16 cellular contexts compared by ENCODE assay signal in genomic region chr3:13161021-13161759, GRCh38.
DNase-seq lines count a peak whose midpoint lies in the region; ATAC-seq and TF ChIP-seq lines count a peak whose summit lies in the region.
"Had no signal": no experiment of that assay in that cellular context is flagged by ENCODE, and none has a peak within 500 bp of the region (broad histone marks: within the 10 kb centered on the region; RNA-seq: fewer than 3 reads in every experiment).

No MANE protein-coding gene starts in this region.

- ATAC-seq in GM23338, result peak; percentile 20
- ATAC-seq in activated T-helper 17 cell treated with anti-CD3 and anti-CD28 coated beads, Interleukin-2, amount 50 U/mL, for 72 hours (replicated peaks), result no peak
- ATAC-seq: activated CD8-positive, alpha-beta T cell treated with anti-CD3 and anti-CD28 coated beads for 36 hours; activated naive CD8-positive, alpha-beta T cell treated with anti-CD3 and anti-CD28 coated beads, Interleukin-2, amount 50 U/mL, for 24 hours; pancreas had no signal

- H3K9me2 ChIP-seq in GM23338 (ENCODE audit: insufficient read depth) (0 out of 2 replicates have a peak, but pooled peaks cover 4% of the 10 kb centered on the region), Loucy (replicated peaks; ENCODE audit: low read depth, low read length) (no peaks in the 10 kb centered on the region)

- no peaks in the 10 kb centered on the region for H3K79me2 ChIP-seq in GM23338 (replicated peaks; ENCODE audit: insufficient read depth)
- no peaks in the 10 kb centered on the region for H3K79me2 ChIP-seq in Loucy (ENCODE audit: insufficient read depth, low read length)

- peaks cover 13% of the 10 kb centered on the region for H3K27me3 Mint-ChIP-seq in GM23338 (ENCODE audit: insufficient read depth, low read depth, poor library complexity)
- H3K27me3 Mint-ChIP-seq in mesothelial cell of epicardium (ENCODE audit: low read depth), result peaks cover 36% of the 10 kb centered on the region
- H3K27me3 Mint-ChIP-seq in activated T-helper 17 cell treated with anti-CD3 and anti-CD28 coated beads, Interleukin-2, amount 50 U/mL, for 72 hours, result no peaks in the 10 kb centered on the region
- H3K27me3 Mint-ChIP-seq: activated CD8-positive, alpha-beta T cell treated with anti-CD3 and anti-CD28 coated beads for 36 hours; activated naive CD8-positive, alpha-beta T cell treated with anti-CD3 and anti-CD28 coated beads, Interleukin-2, amount 50 U/mL, for 24 hours had no signal

- H3F3A ChIP-seq in GM23338 (replicated peaks; ENCODE audit: low read depth) (no peaks in the 10 kb centered on the region), Loucy (ENCODE audit: low read depth) (no peaks in the 10 kb centered on the region)

- H3K9me3 ChIP-seq in Loucy (ENCODE audit: insufficient read depth, low read depth, low read length) (no peaks in the 10 kb centered on the region), sigmoid colon (peaks cover 0 to 7% (median 0%) of the 10 kb centered on the region in 4 donors)
- H3K9me3 ChIP-seq: pancreas, transverse colon had no signal

- H3K9ac ChIP-seq in Loucy (ENCODE audit: low read depth, low read length, poor library complexity, severe bottlenecking), result peak overlapping the region; percentile 29
- H3K9ac ChIP-seq: BLaER1 treated with 17β-estradiol and CSF1 and Interleukin-3, amounts not matched to agents 10 nM and 100 nM had no signal

- intact Hi-C loops in sigmoid colon (cut with DNase I), result no loop called here

- H2AFZ ChIP-seq in GM23338, result no peak overlapping the region
- H2AFZ ChIP-seq in Loucy (ENCODE audit: low read length), result peak overlapping the region; percentile 59

- H3K27ac Mint-ChIP-seq in GM23338, result peak overlapping the region; percentile 79; the same call in 1 of the 2 replicates
- H3K27ac Mint-ChIP-seq in mesothelial cell of epicardium, result no peak overlapping the region
- no peak overlapping the region for H3K27ac Mint-ChIP-seq in activated T-helper 17 cell treated with anti-CD3 and anti-CD28 coated beads, Interleukin-2, amount 50 U/mL, for 72 hours
- H3K27ac Mint-ChIP-seq: activated CD8-positive, alpha-beta T cell treated with anti-CD3 and anti-CD28 coated beads for 36 hours; activated naive CD8-positive, alpha-beta T cell treated with anti-CD3 and anti-CD28 coated beads, Interleukin-2, amount 50 U/mL, for 24 hours had no signal

- H3K27ac ChIP-seq in GM23338 (ENCODE audit: low read depth) (no peak overlapping the region), sigmoid colon (no peak overlapping the region)
- H3K27ac ChIP-seq: BLaER1 treated with 17β-estradiol and CSF1 and Interleukin-3, amounts not matched to agents 10 nM and 100 nM; pancreas; transverse colon had no signal

- H3K4me2 ChIP-seq in GM23338 (peak overlapping the region; percentile 48), Loucy (ENCODE audit: low read depth, low read length, poor library complexity, severe bottlenecking) (no peak overlapping the region)

- TF ChIP-seq CTCF in GM23338 (conservative IDR thresholded peaks at IDR 0.05; ENCODE audit: low read depth in 2 of 2) (no peak), Loucy (conservative IDR thresholded peaks at IDR 0.05; ENCODE audit: low read length) (peak; percentile 43), sigmoid colon (IDR thresholded peaks at IDR 0.05) (no peak), mesothelial cell of epicardium (IDR thresholded peaks at IDR 0.05; ENCODE audit: unreplicated experiment) (no peak)

- H3K27me3 ChIP-seq in GM23338 (ENCODE audit: insufficient read depth) (no peaks in the 10 kb centered on the region), Loucy (ENCODE audit: insufficient read depth, low read length, poor library complexity, severe bottlenecking) (no peaks in the 10 kb centered on the region), sigmoid colon (no peaks in the 10 kb centered on the region)
- H3K27me3 ChIP-seq: BLaER1 treated with 17β-estradiol and CSF1 and Interleukin-3, amounts not matched to agents 10 nM and 100 nM; pancreas; transverse colon had no signal

- H4K20me1 ChIP-seq in GM23338 (replicated peaks; ENCODE audit: insufficient read depth), result no peaks in the 10 kb centered on the region
- H4K20me1 ChIP-seq in Loucy (ENCODE audit: insufficient read depth, low read length, poor library complexity, severe bottlenecking), result no peaks in the 10 kb centered on the region
- H4K20me1 ChIP-seq: BLaER1 treated with 17β-estradiol and CSF1 and Interleukin-3, amounts not matched to agents 10 nM and 100 nM had no signal

- no peak for TF ChIP-seq EP300 in sigmoid colon (IDR thresholded peaks at IDR 0.05)

- H3K4me1 Mint-ChIP-seq in GM23338 (peaks cover 50% of the 10 kb centered on the region), mesothelial cell of epicardium (no peaks in the 10 kb centered on the region)
- H3K4me1 Mint-ChIP-seq in activated T-helper 17 cell treated with anti-CD3 and anti-CD28 coated beads, Interleukin-2, amount 50 U/mL, for 72 hours, result no peaks in the 10 kb centered on the region
- H3K4me1 Mint-ChIP-seq: activated naive CD8-positive, alpha-beta T cell treated with anti-CD3 and anti-CD28 coated beads, Interleukin-2, amount 50 U/mL, for 24 hours had no signal

- H3K4me1 ChIP-seq in GM23338 (ENCODE audit: insufficient read depth) (peaks cover 27% of the 10 kb centered on the region), Loucy (ENCODE audit: insufficient read depth, low read length, poor library complexity, severe bottlenecking) (peaks cover 25% of the 10 kb centered on the region), sigmoid colon (no peaks in the 10 kb centered on the region)
- H3K4me1 ChIP-seq: pancreas, transverse colon had no signal

- DNase-seq in GM23338 (ENCODE audit: low spot score) (peak; percentile 42), dermis blood vessel endothelial cell (peak; percentile 14), sigmoid colon (peak; percentile 44), mesothelial cell of epicardium (ENCODE audit: low spot score in 2 of 2, unreplicated experiment in 2 of 2) (no peak), NCI-H526 treated with DMSO at 0.1 percent for 48 hours (lab: John Stamatoyannopoulos, UW) (no peak)
- DNase-seq: activated CD8-positive, alpha-beta T cell treated with anti-CD3 and anti-CD28 coated beads for 36 hours; activated naive CD8-positive, alpha-beta T cell treated with anti-CD3 and anti-CD28 coated beads, Interleukin-2, amount 50 U/mL, for 24 hours; DMS53; hippocampal formation; NCI-H446 treated with DMSO at 0.1 percent for 48 hours; OCI-M1; transverse colon had no signal

- H3K9me3 Mint-ChIP-seq in GM23338 (peaks cover 4% of the 10 kb centered on the region; the same call in 2 of the 3 replicates), mesothelial cell of epicardium (peaks cover 6% of the 10 kb centered on the region)
- peaks cover 4% of the 10 kb centered on the region for H3K9me3 Mint-ChIP-seq in activated T-helper 17 cell treated with anti-CD3 and anti-CD28 coated beads, Interleukin-2, amount 50 U/mL, for 72 hours
- H3K9me3 Mint-ChIP-seq: activated naive CD8-positive, alpha-beta T cell treated with anti-CD3 and anti-CD28 coated beads, Interleukin-2, amount 50 U/mL, for 24 hours had no signal

- H3K36me3 Mint-ChIP-seq in GM23338 (ENCODE audit: low read depth) (peaks cover 10% of the 10 kb centered on the region; the same call in 1 of the 3 replicates), mesothelial cell of epicardium (no peaks in the 10 kb centered on the region)
- no peaks in the 10 kb centered on the region for H3K36me3 Mint-ChIP-seq in activated T-helper 17 cell treated with anti-CD3 and anti-CD28 coated beads, Interleukin-2, amount 50 U/mL, for 72 hours (ENCODE audit: low read depth)

- WGBS in sigmoid colon, 2 donors, result 74 to 83% methylated on average over 21 of the region's 21 CpGs

- H3K4me3 Mint-ChIP-seq in GM23338 (no peak overlapping the region), mesothelial cell of epicardium (no peak overlapping the region)
- H3K4me3 Mint-ChIP-seq in activated T-helper 17 cell treated with anti-CD3 and anti-CD28 coated beads, Interleukin-2, amount 50 U/mL, for 72 hours, result no peak overlapping the region
- H3K4me3 Mint-ChIP-seq: activated CD8-positive, alpha-beta T cell treated with anti-CD3 and anti-CD28 coated beads for 36 hours; activated naive CD8-positive, alpha-beta T cell treated with anti-CD3 and anti-CD28 coated beads, Interleukin-2, amount 50 U/mL, for 24 hours had no signal

- H3K4me3 ChIP-seq in GM23338 (no peak overlapping the region), Loucy (ENCODE audit: low read length, poor library complexity, severe bottlenecking) (no peak overlapping the region), sigmoid colon (no peak overlapping the region)
- H3K4me3 ChIP-seq: BLaER1 treated with 17β-estradiol and CSF1 and Interleukin-3, amounts not matched to agents 10 nM and 100 nM; pancreas; transverse colon had no signal

- no peak for TF ChIP-seq POLR2A in sigmoid colon (IDR thresholded peaks at IDR 0.05)

- H3K36me3 ChIP-seq in GM23338 (ENCODE audit: insufficient read depth), result no peaks in the 10 kb centered on the region
- H3K36me3 ChIP-seq in Loucy (ENCODE audit: insufficient read depth, low read length), result no peaks in the 10 kb centered on the region
- no peaks in the 10 kb centered on the region for H3K36me3 ChIP-seq in sigmoid colon
- H3K36me3 ChIP-seq: BLaER1 treated with 17β-estradiol and CSF1 and Interleukin-3, amounts not matched to agents 10 nM and 100 nM; pancreas; transverse colon had no signal

TF ChIP-seq in GM23338, 12 proteins besides CTCF, POLR2A, EP300 and RAD21 (continues in another document):
- TF ChIP-seq CREB1 (CRISPR knock-in tag; IDR thresholded peaks at IDR 0.05; ENCODE audit: low read depth) (no peak), ZNF114 (CRISPR knock-in tag; IDR thresholded peaks at IDR 0.05) (no peak)

Comparison
In these comparisons a context has a peak if more than half of its experiments do, and no peak if none do; other contexts are left out.
1. DNase-seq: peak in GM23338 (single experiment), dermis blood vessel endothelial cell (single experiment) and sigmoid colon (single experiment); none in mesothelial cell of epicardium (0 of 2) and NCI-H526 treated with DMSO at 0.1 percent for 48 hours (single experiment).